ENCODE assay signal across 10 cellular contexts in the genomic region with DNA sequence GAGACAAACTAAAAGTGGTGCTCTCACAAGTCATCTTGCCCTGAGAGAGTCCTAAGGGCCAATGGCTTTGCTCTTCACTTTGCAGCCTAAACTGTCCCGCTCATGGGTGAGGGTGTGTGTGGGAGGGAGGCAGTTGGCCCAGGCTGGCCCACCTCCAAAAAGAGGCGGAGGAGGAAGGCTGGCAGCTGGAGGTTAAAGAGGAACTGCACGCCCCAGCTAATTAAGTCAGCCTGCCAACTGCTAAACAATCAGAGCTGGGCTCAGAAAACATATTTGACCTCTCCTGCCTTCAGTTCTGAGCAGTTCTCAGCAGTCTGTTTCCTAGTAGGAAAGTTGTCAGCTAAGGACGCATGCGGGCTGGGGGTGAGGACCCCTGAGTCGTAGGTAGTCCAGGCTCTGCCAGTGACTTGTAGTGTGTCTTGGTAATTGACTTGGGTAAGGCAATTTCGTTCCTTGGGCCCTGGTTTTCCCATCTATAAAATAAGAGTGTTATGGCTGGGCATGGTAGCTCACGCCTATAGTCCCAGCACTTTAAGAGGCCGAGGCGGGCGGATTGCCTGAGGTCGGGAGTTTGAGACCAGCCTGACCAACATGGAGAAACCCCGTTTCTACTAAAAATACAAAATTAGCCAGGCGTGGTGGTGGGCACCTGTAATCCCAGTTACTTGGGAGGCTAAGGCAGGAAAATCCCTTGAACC. TPM values are rescaled to one million over a fixed set of nuclear protein-coding genes. Genes with fewer than 3 reads are reported as not detected.
DNase-seq lines count a peak whose midpoint lies in the region; ATAC-seq, FAIRE-seq and TF ChIP-seq lines count a peak whose summit lies in the region.
"Had no signal": no experiment of that assay in that cellular context is flagged by ENCODE, and none has a peak within 500 bp of the region (broad histone marks: within the 10 kb centered on the region; RNA-seq: fewer than 3 reads in every experiment).

No MANE protein-coding gene starts in this region.

- H3K27ac ChIP-seq in HEK293 (ENCODE audit: extremely low read depth, low read depth, low read length), result no peak overlapping the region
- peak overlapping the region in 11 of 12 donors; percentile 49 to 88 (median 79) for H3K27ac ChIP-seq in heart left ventricle
- H3K27ac ChIP-seq in ascending aorta, result peak overlapping the region in 1 of 2 donors; percentile 4

- peak; percentile 86 for DNase-seq in OCI-M1 (lab: John Stamatoyannopoulos, UW)
- peak; percentile 72 to 87 (median 78) for DNase-seq in heart left ventricle
- DNase-seq in sciatic nerve (ENCODE audit: low spot score), result peak; percentile 78
- DNase-seq in NCI-H1417 (lab: John Stamatoyannopoulos, UW), result no peak
- no peak for DNase-seq in D721Med (ENCODE audit: insufficient read length, low spot score)
- no peak for DNase-seq in NCI-H2227 treated with DMSO at 0.1 percent for 48 hours (lab: John Stamatoyannopoulos, UW)
- no peak for DNase-seq in ascending aorta (ENCODE audit: low spot score in 2 of 2)
- DNase-seq: Calu3 had no signal

- ATAC-seq in heart left ventricle, result peak; percentile 77 to 88 (median 84)
- peak; percentile 71 for ATAC-seq in sciatic nerve

- H3K4me1 ChIP-seq in HEK293 (ENCODE audit: control insufficient read depth, insufficient read depth, low read length) (no peaks in the 10 kb centered on the region), heart left ventricle (peaks cover 0 to 40% (median 16%) of the 10 kb centered on the region in 12 donors), ascending aorta (no peaks in the 10 kb centered on the region)

- POLR2A ChIA-PET in HEK293 (lab: Yijun Ruan, JAX), result no interaction called here

- H3K9me3 ChIP-seq in HEK293 (ENCODE audit: control insufficient read depth, insufficient read depth, low read depth, low read length) (no peaks in the 10 kb centered on the region), heart left ventricle (no peaks in the 10 kb centered on the region), ascending aorta (no peaks in the 10 kb centered on the region)

- intact Hi-C loops in heart left ventricle (cut with DNase I) (no loop called here), sciatic nerve (cut with DNase I) (no loop called here), ascending aorta (cut with DNase I) (no loop called here)

- H3K27me3 ChIP-seq in heart left ventricle (no peaks in the 10 kb centered on the region), ascending aorta (no peaks in the 10 kb centered on the region)

- 57 to 72% (median 69%) methylated on average over 10 to 14 of the region's 14 CpGs for WGBS in heart left ventricle, 4 donors

- CTCF ChIA-PET in HEK293 (lab: Yijun Ruan, JAX), result no interaction called here

- no peak for TF ChIP-seq CTCF in HEK293 (tag by site-specific recombination; IDR thresholded peaks at IDR 0.05)
- TF ChIP-seq CTCF in heart left ventricle (IDR thresholded peaks at IDR 0.05), result no peak
- no peak for TF ChIP-seq CTCF in D721Med (IDR thresholded peaks at IDR 0.05; ENCODE audit: insufficient read depth, missing control alignments)
- TF ChIP-seq CTCF in ascending aorta (IDR thresholded peaks at IDR 0.05), result no peak

- no peak for FAIRE-seq in D721Med (lab: Jason Lieb, UNC)
- FAIRE-seq: TTC549 had no signal

- no peak overlapping the region for H3K4me3 ChIP-seq in HEK293 (ENCODE audit: low read depth, low read length)
- no peak overlapping the region for H3K4me3 ChIP-seq in heart left ventricle
- H3K4me3 ChIP-seq in ascending aorta, result no peak overlapping the region

- TF ChIP-seq POLR2A in heart left ventricle (IDR thresholded peaks at IDR 0.05), result no peak

- H3K36me3 ChIP-seq in HEK293 (ENCODE audit: control insufficient read depth in 2 of 2, insufficient read depth in 1 of 2, low read length in 2 of 2), result peaks cover 7 to 82% of the 10 kb centered on the region in 2 experiments; a peak in 2 of 3 replicates
- H3K36me3 ChIP-seq in heart left ventricle, result peaks cover 0 to 66% (median 39%) of the 10 kb centered on the region in 9 donors
- H3K36me3 ChIP-seq in ascending aorta, result peaks cover 21 to 48% of the 10 kb centered on the region in 2 donors

TF ChIP-seq in HEK293, 187 proteins besides CTCF, POLR2A, EP300 and RAD21:
- TF ChIP-seq SETDB1 (IDR thresholded peaks at IDR 0.05; ENCODE audit: insufficient read length, low read length), result no peak
- TF ChIP-seq, protein P1, sequence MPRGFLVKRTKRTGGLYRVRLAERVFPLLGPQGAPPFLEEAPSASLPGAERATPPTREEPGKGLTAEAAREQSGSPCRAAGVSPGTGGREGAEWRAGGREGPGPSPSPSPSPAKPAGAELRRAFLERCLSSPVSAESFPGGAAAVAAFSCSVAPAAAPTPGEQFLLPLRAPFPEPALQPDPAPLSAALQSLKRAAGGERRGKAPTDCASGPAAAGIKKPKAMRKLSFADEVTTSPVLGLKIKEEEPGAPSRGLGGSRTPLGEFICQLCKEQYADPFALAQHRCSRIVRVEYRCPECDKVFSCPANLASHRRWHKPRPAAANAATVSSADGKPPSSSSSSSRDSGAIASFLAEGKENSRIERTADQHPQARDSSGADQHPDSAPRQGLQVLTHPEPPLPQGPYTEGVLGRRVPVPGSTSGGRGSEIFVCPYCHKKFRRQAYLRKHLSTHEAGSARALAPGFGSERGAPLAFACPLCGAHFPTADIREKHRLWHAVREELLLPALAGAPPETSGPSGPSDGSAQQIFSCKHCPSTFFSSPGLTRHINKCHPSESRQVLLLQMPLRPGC (tag by site-specific recombination; IDR thresholded peaks at IDR 0.05), result no peak
- TF ChIP-seq ZNF24 (tag by site-specific recombination; IDR thresholded peaks at IDR 0.05), result no peak
- TF ChIP-seq, protein P2, sequence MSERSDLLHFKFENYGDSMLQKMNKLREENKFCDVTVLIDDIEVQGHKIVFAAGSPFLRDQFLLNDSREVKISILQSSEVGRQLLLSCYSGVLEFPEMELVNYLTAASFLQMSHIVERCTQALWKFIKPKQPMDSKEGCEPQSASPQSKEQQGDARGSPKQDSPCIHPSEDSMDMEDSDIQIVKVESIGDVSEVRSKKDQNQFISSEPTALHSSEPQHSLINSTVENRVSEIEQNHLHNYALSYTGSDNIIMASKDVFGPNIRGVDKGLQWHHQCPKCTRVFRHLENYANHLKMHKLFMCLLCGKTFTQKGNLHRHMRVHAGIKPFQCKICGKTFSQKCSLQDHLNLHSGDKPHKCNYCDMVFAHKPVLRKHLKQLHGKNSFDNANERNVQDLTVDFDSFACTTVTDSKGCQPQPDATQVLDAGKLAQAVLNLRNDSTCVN (tag by site-specific recombination; optimal IDR thresholded peaks at IDR 0.05), result no peak
- no peak for TF ChIP-seq ZEB2 (tag by site-specific recombination; IDR thresholded peaks at IDR 0.05)
- TF ChIP-seq ZNF776 (tag by site-specific recombination; IDR thresholded peaks at IDR 0.05; ENCODE audit: borderline replicate concordance), result no peak
- TF ChIP-seq FEZF1 (tag by site-specific recombination; IDR thresholded peaks at IDR 0.05), result no peak
- TF ChIP-seq, protein P3, sequence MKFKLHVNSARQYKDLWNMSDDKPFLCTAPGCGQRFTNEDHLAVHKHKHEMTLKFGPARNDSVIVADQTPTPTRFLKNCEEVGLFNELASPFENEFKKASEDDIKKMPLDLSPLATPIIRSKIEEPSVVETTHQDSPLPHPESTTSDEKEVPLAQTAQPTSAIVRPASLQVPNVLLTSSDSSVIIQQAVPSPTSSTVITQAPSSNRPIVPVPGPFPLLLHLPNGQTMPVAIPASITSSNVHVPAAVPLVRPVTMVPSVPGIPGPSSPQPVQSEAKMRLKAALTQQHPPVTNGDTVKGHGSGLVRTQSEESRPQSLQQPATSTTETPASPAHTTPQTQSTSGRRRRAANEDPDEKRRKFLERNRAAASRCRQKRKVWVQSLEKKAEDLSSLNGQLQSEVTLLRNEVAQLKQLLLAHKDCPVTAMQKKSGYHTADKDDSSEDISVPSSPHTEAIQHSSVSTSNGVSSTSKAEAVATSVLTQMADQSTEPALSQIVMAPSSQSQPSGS (tag by site-specific recombination; IDR thresholded peaks at IDR 0.05; ENCODE audit: low read depth), result no peak
- no peak for TF ChIP-seq KLF7 (tag by site-specific recombination; IDR thresholded peaks at IDR 0.05; ENCODE audit: borderline replicate concordance)
- TF ChIP-seq ZFHX2 (tag by site-specific recombination; conservative IDR thresholded peaks at IDR 0.05), result peak; percentile 88
- no peak for TF ChIP-seq KLF16 (tag by site-specific recombination; IDR thresholded peaks at IDR 0.05)
- peak; percentile 30; the same call in 1 of the 2 replicates for TF ChIP-seq SP7 (tag by site-specific recombination; IDR thresholded peaks at IDR 0.05)
- TF ChIP-seq MEIS1 (CRISPR knock-in tag; IDR thresholded peaks at IDR 0.05; ENCODE audit: borderline replicate concordance), result no peak
- TF ChIP-seq EGR2 (tag by site-specific recombination; IDR thresholded peaks at IDR 0.05; ENCODE audit: low read depth), result peak; percentile 79
- TF ChIP-seq ZNF792 (tag by site-specific recombination; IDR thresholded peaks at IDR 0.05), result no peak

RNA-seq across cellular contexts. Expression of a gene that starts 17.0 kb away (rescaled TPM):
- total RNA-seq in heart left ventricle (10 to 100 TPM; 17.8 to 38.1 (median 26.8) TPM), sciatic nerve (17.5 TPM), ascending aorta (40.7 TPM)
- polyA plus RNA-seq in heart left ventricle, result 10 to 100 TPM; 32.3 to 38.7 TPM

RNA-seq across cellular contexts. Expression of a gene that starts 17.1 kb away (rescaled TPM):
- total RNA-seq in heart left ventricle, result 100 to 1,000 TPM in 7 of 9 donors, 10 to 100 TPM in 2; 50.7 to 306 (median 144) TPM
- polyA plus RNA-seq in heart left ventricle, result 100 to 1,000 TPM in 1 of 2 donors, 10 to 100 TPM in 1; 12.8 to 448 TPM
- total RNA-seq in sciatic nerve, result 5.6 TPM
- 4.7 TPM for total RNA-seq in ascending aorta

Comparison
In these comparisons a context has a peak if more than half of its experiments do, and no peak if none do; other contexts are left out.
1. DNase-seq: peak in OCI-M1 (single experiment), heart left ventricle (5 of 5) and sciatic nerve (single experiment); none in NCI-H1417 (0 of 3), D721Med (single experiment), NCI-H2227 treated with DMSO at 0.1 percent for 48 hours (single experiment) and ascending aorta (0 of 2).